ENCODE assay signal across 9 cellular contexts in genomic region chr3:54146383-54147239, GRCh38. TPM values are rescaled to one million over a fixed set of nuclear protein-coding genes. Genes with fewer than 3 reads are reported as not detected.
A peak's percentile ranks its signal among the peaks of the same experiment; 100 is the strongest.
DNase-seq lines count a peak whose midpoint lies in the region; TF ChIP-seq lines count a peak whose summit lies in the region.
"Had no signal": no experiment of that assay in that cellular context is flagged by ENCODE, and none has a peak within 500 bp of the region (broad histone marks: within the 10 kb centered on the region; RNA-seq: fewer than 3 reads in every experiment).

No MANE protein-coding gene starts in this region.

- H3K27ac ChIP-seq in endodermal cell (ENCODE audit: low read depth, low read length) (no peak overlapping the region), coronary artery (peak overlapping the region in 1 of 2 donors; percentile 22)

- H3K36me3 Mint-ChIP-seq in endodermal cell (ENCODE audit: low read depth) (no peaks in the 10 kb centered on the region), nephron progenitor cell (ENCODE audit: low read depth) (no peaks in the 10 kb centered on the region)

- H3K9me3 ChIP-seq in endodermal cell (ENCODE audit: control insufficient read depth, low read length): no peaks in the 10 kb centered on the region

- no peaks in the 10 kb centered on the region for H3K4me1 Mint-ChIP-seq in endodermal cell
- H3K4me1 Mint-ChIP-seq in nephron progenitor cell: peaks cover 16% of the 10 kb centered on the region

- 22 to 38% methylated on average over 8 to 14 of the region's 15 CpGs for WGBS in endodermal cell (ENCODE audit: insufficient coverage in 1 of 2, insufficient read length in 1 of 2), 2 experiments

- peak; percentile 77 for DNase-seq in 8988T
- peak; percentile 44 for DNase-seq in GM20000 (ENCODE audit: low spot score)
- peak; percentile 83 for DNase-seq in NCI-H748 (lab: John Stamatoyannopoulos, UW; ENCODE audit: unreplicated experiment)
- DNase-seq in endodermal cell: peak; percentile 88
- DNase-seq in nephron progenitor cell: peak; percentile 73
- DNase-seq in NK-92 treated with Interleukin-12 subunit alpha and Interleukin-12 subunit beta, amount 100 ng/mL, for 24 hours (lab: John Stamatoyannopoulos, UW): no peak
- DNase-seq in foreskin melanocyte: no peak
- DNase-seq in coronary artery (ENCODE audit: low spot score): no peak

- H3K36me3 ChIP-seq in endodermal cell (ENCODE audit: control insufficient read depth, insufficient read depth, low read length): no peaks in the 10 kb centered on the region

- TF ChIP-seq CTCF in GM20000 (IDR thresholded peaks at IDR 0.05; ENCODE audit: extremely low read depth, missing control alignments) (peak; percentile 53), endodermal cell (conservative IDR thresholded peaks at IDR 0.05) (peak; percentile 92), nephron progenitor cell (IDR thresholded peaks at IDR 0.05) (peak; percentile 83), coronary artery (IDR thresholded peaks at IDR 0.05) (no peak)

- H3K4me3 ChIP-seq in endodermal cell (ENCODE audit: low read length) (no peak overlapping the region), coronary artery (no peak overlapping the region)

- H3K9me3 Mint-ChIP-seq in endodermal cell: no peaks in the 10 kb centered on the region
- H3K9me3 Mint-ChIP-seq in nephron progenitor cell: no peaks in the 10 kb centered on the region

- H3K27ac Mint-ChIP-seq in endodermal cell (no peak overlapping the region), nephron progenitor cell (no peak overlapping the region)

- H3K4me3 Mint-ChIP-seq in endodermal cell (no peak overlapping the region), nephron progenitor cell (no peak overlapping the region)

- H3K27me3 Mint-ChIP-seq in endodermal cell (ENCODE audit: insufficient read depth) (peaks cover 2% of the 10 kb centered on the region), nephron progenitor cell (ENCODE audit: low read depth, poor library complexity) (no peaks in the 10 kb centered on the region)

- no peak overlapping the region for H3K9ac ChIP-seq in endodermal cell (ENCODE audit: extremely low read depth, low read length, poor library complexity, severe bottlenecking)

- H3K4me1 ChIP-seq in endodermal cell (ENCODE audit: control insufficient read depth, insufficient read depth, low read length): no peaks in the 10 kb centered on the region

- H3K27me3 ChIP-seq in endodermal cell (ENCODE audit: control insufficient read depth, insufficient read depth, low read length, poor library complexity, severe bottlenecking): peaks cover 15% of the 10 kb centered on the region

RNA-seq across cellular contexts. Expression of gene CACNA2D3, which starts 24.3 kb away (rescaled TPM):
- total RNA-seq in endodermal cell: under 1 TPM in 1 of 2 donors, not detected in 1; 0.97 TPM
- 0.50 TPM for polyA plus RNA-seq in endodermal cell (2013, experiment 1 of 2)
- 0.41 TPM for polyA plus RNA-seq in endodermal cell (2013, experiment 2 of 2)
- total RNA-seq: pulmonary artery endothelial cell had no signal

Comparison
In these comparisons a context has a peak if more than half of its experiments do, and no peak if none do; other contexts are left out.
1. DNase-seq: peak in 8988T (single experiment), GM20000 (single experiment), NCI-H748 (single experiment), endodermal cell (single experiment) and nephron progenitor cell (single experiment); none in NK-92 treated with Interleukin-12 subunit alpha and Interleukin-12 subunit beta, amount 100 ng/mL, for 24 hours (single experiment), foreskin melanocyte (single experiment) and coronary artery (single experiment).